In genomic region chr2:233250985-233251305, GRCh38 we compare ENCODE assay signal across 8 cellular contexts. TPM values are rescaled to one million over a fixed set of nuclear protein-coding genes. Genes with fewer than 3 reads are reported as not detected.
DNase-seq lines count a peak whose midpoint lies in the region; ATAC-seq, FAIRE-seq and TF ChIP-seq lines count a peak whose summit lies in the region.

No MANE protein-coding gene starts in this region.

- H3K4me2 ChIP-seq in HepG2 (ENCODE audit: low read depth, low read length), result peak overlapping the region; percentile 71

- peaks cover 3% of the 10 kb centered on the region; the same call in 1 of the 2 replicates for H4K20me1 ChIP-seq in HepG2 (ENCODE audit: insufficient read depth, low read length)

- ATAC-seq in WTC11 (no peak), HepG2 (no peak), HG03159 (IDR thresholded peaks at IDR 0.05; ENCODE audit: unreplicated experiment) (no peak)

- H3K4me3 ChIP-seq in right atrium auricular region (peak overlapping the region; percentile 99 to 100), HepG2 (replicated peaks in 1 of 3; ENCODE audit: insufficient read depth in 1 of 3, low read depth in 2 of 3, low read length in 3 of 3) (peak overlapping the region; percentile 25 to 88 (median 41); a peak in 5 of 6 replicates)

- WGBS in HepG2 (ENCODE audit: low lambda C conversion rate), result 3% methylated on average over 1 of the region's 1 CpG

- FAIRE-seq in HepG2 (lab: Jason Lieb, UNC), result no peak

- POLR2A ChIA-PET in WTC11 (lab: Charles Lee), result interaction anchor here (0.5 to 1.1 kb wide), 3 partner anchors 22 to 1811 kb away, joined by 3 read pairs; no protein-coding TSS in a partner anchor
- POLR2A ChIA-PET in HepG2 (lab: Yijun Ruan, JAX), result interaction anchor here (0.8 to 1.4 kb wide), 6 partner anchors 20 to 393 kb away, joined by 3 to 9 read pairs (median 3); partner anchors contain the start of genes DGKD and INPP5D

- H3K36me3 ChIP-seq in right atrium auricular region (peaks cover 4% of the 10 kb centered on the region), HepG2 (replicated peaks in 1 of 2; ENCODE audit: control insufficient read depth in 1 of 2, insufficient read depth in 2 of 2, low read length in 2 of 2) (peaks cover 3 to 7% of the 10 kb centered on the region in 2 experiments; a peak in 4 of 5 replicates)

- H3K4me1 Mint-ChIP-seq in WTC11, result peaks cover 8% of the 10 kb centered on the region

- H3K9me3 Mint-ChIP-seq in WTC11, result peaks cover 19% of the 10 kb centered on the region

- intact Hi-C loops in cardiac septum (cut with DNase I) (loop anchor here (2.0 to 5.0 kb wide), 3 partner anchors 152 to 644 kb away; no protein-coding TSS in a partner anchor), HepG2 (cut with micrococcal nuclease; ENCODE audit: unreplicated experiment) (loop anchor here (1.0 to 10.0 kb wide), 5 partner anchors 104 to 489 kb away; partner anchors contain the start of genes DGKD and NGEF)

- TF ChIP-seq RAD21 in HepG2 (CRISPR knock-in tag; IDR thresholded peaks at IDR 0.05), result no peak

- H3K4me1 ChIP-seq in right atrium auricular region, result peaks cover 0 to 21% of the 10 kb centered on the region in 2 donors
- peaks cover 50% of the 10 kb centered on the region for H3K4me1 ChIP-seq in HepG2 (ENCODE audit: insufficient read depth, low read length)

- H3K9ac ChIP-seq in HepG2 (ENCODE audit: insufficient read depth, low read depth, low read length), result peak overlapping the region; percentile 61

- CTCF ChIA-PET in WTC11 (lab: Charles Lee), result interaction anchor here (0.7 to 4.8 kb wide), 17 partner anchors 16 to 385 kb away, joined by 3 to 22 read pairs (median 5); partner anchors contain the start of gene INPP5D
- CTCF ChIA-PET in HepG2 (lab: Yijun Ruan, JAX; ENCODE audit: low intra/inter-chr PET ratio, low total read pairs), result interaction anchor here (1.2 to 2.1 kb wide), 3 partner anchors 152 to 398 kb away, joined by 3 to 10 read pairs (median 4); no protein-coding TSS in a partner anchor

- H3K9me3 ChIP-seq in right atrium auricular region, result no peaks in the 10 kb centered on the region
- H3K9me3 ChIP-seq in HepG2 (ENCODE audit: low read length), result no peaks in the 10 kb centered on the region

- peak overlapping the region; percentile 11; the same call in 1 of the 2 replicates for H3K27ac Mint-ChIP-seq in WTC11

- no peak for TF ChIP-seq EP300 in HepG2 (IDR thresholded peaks at IDR 0.05; ENCODE audit: low read depth in 2 of 2, low read length in 2 of 2)
- TF ChIP-seq EP300 in HepG2 (CRISPR knock-in tag; IDR thresholded peaks at IDR 0.05; ENCODE audit: borderline replicate concordance), result no peak

- H3K36me3 Mint-ChIP-seq in WTC11, result peaks cover 29% of the 10 kb centered on the region

- H3K27ac ChIP-seq in right atrium auricular region (peak overlapping the region; percentile 59 to 89), HepG2 (ENCODE audit: extremely low read length, insufficient read depth, low read length) (peak overlapping the region; percentile 43)

- peak overlapping the region; percentile 94 for H2AFZ ChIP-seq in HepG2 (ENCODE audit: low read length)

- BruUV-seq in HepG2 (replicated peaks; lab: Mats Ljungman, UMichigan), result no TSS peak

- H3K27me3 ChIP-seq in right atrium auricular region, result no peaks in the 10 kb centered on the region
- H3K27me3 ChIP-seq in HepG2 (ENCODE audit: control insufficient read depth in 1 of 2, insufficient read depth in 2 of 2, low read length in 2 of 2), result no peaks in the 10 kb centered on the region; a peak in 1 of 5 replicates

- no peak for TF ChIP-seq CTCF in right atrium auricular region (IDR thresholded peaks at IDR 0.05)
- TF ChIP-seq CTCF in WTC11 (IDR thresholded peaks at IDR 0.05), result no peak
- TF ChIP-seq CTCF in HepG2 (CRISPR knock-in tag; IDR thresholded peaks at IDR 0.05), result no peak

- TF ChIP-seq POLR2A in HepG2 (IDR thresholded peaks at IDR 0.05; ENCODE audit: insufficient read depth in 1 of 2, low read depth in 2 of 2, low read length in 2 of 2), result no peak

- DNase-seq in right atrium auricular region (ENCODE audit: low spot score) (no peak), cardiac septum (ENCODE audit: low spot score) (no peak), WTC11 (ENCODE audit: low spot score) (no peak), HepG2 (ENCODE audit: low spot score) (no peak), iPS-NIHi7 (ENCODE audit: extremely low spot score) (no peak), NCI-H510A treated with DMSO at 0.1 percent for 48 hours (lab: John Stamatoyannopoulos, UW) (no peak), NCI-H187 treated with DMSO at 0.1 percent for 48 hours (lab: John Stamatoyannopoulos, UW) (no peak)

- peaks cover 37% of the 10 kb centered on the region for H3K79me2 ChIP-seq in HepG2 (ENCODE audit: insufficient read depth, low read length)

- in situ Hi-C loops in HepG2 (cut with HindIII; ENCODE audit: extremely low pct_ligation_motif_present, low pct_unique_long_range_greater_than_20kb), result loop anchor here (5.0 kb wide), 1 partner anchor 394 kb away; no protein-coding TSS in a partner anchor

- peaks cover 2% of the 10 kb centered on the region; the same call in 1 of the 2 replicates for H3K27me3 Mint-ChIP-seq in WTC11 (ENCODE audit: low read depth)

- H3K4me3 Mint-ChIP-seq in WTC11, result peak overlapping the region; percentile 51

TF ChIP-seq in WTC11, 78 proteins besides CTCF, POLR2A, EP300 and RAD21:
- TF ChIP-seq NFE2L1 (CRISPR knock-in tag; IDR thresholded peaks at IDR 0.05), result 0 out of 2 replicates have a peak, but pooled peaks have one; percentile 3
- TF ChIP-seq RELA (CRISPR knock-in tag; IDR thresholded peaks at IDR 0.05; ENCODE audit: borderline replicate concordance), result no peak

TF ChIP-seq in HepG2, 621 proteins besides CTCF, POLR2A, EP300 and RAD21 (continues in another document):
- TF ChIP-seq SP1 (IDR thresholded peaks at IDR 0.05) (no peak), SP1 (CRISPR knock-in tag; IDR thresholded peaks at IDR 0.05) (no peak), RARG (CRISPR knock-in tag; IDR thresholded peaks at IDR 0.05; ENCODE audit: low read depth) (0 out of 2 replicates have a peak, but pooled peaks have one; percentile 8), SRSF1 (optimal IDR thresholded peaks at IDR 0.05; ENCODE audit: low read depth, low read length) (no peak), ZNF224 (CRISPR knock-in tag; IDR thresholded peaks at IDR 0.05) (0 out of 2 replicates have a peak, but pooled peaks have one; percentile 10), IRX3 (CRISPR knock-in tag; IDR thresholded peaks at IDR 0.05; ENCODE audit: borderline replicate concordance, low read depth) (no peak), ZMYM2 (CRISPR knock-in tag; IDR thresholded peaks at IDR 0.05) (peak; percentile 82)

RNA-seq across cellular contexts. Expression of gene ATG16L1, which starts 0.5 kb away (rescaled TPM):
- total RNA-seq in right atrium auricular region (10 to 100 TPM; 12.8 to 16.7 TPM), cardiac septum (17.5 TPM), WTC11 (2021) (31.8 to 36.4 TPM (median 32.5 TPM) in 3 replicates), HepG2 (2016; rRNA removed; fragmentation: Illumina TruSeq; extraction: Trizol) (51.7 and 61.2 TPM in 2 replicates)
- total RNA-seq in HepG2 (2016; cell fraction: cytosol; rRNA removed; fragmentation: Illumina TruSeq; extraction: Trizol; ENCODE audit: low read depth), result 8.5 and 9.2 TPM in 2 replicates
- 51.7 and 55.0 TPM in 2 replicates for total RNA-seq in HepG2 (2016; cell fraction: insoluble cytoplasmic fraction; rRNA removed; fragmentation: Illumina TruSeq; extraction: Trizol)
- total RNA-seq in HepG2 (2016; cell fraction: membrane; rRNA removed; fragmentation: Illumina TruSeq; extraction: Trizol), result 17.6 and 18.8 TPM in 2 replicates
- 66.8 and 76.3 TPM in 2 replicates for total RNA-seq in HepG2 (2016; cell fraction: nucleus; rRNA removed; fragmentation: Illumina TruSeq; extraction: Trizol)
- 26.0 and 32.4 TPM in 2 replicates for polyA plus RNA-seq in HepG2 (2011; rRNA removed)
- 18.2 and 21.7 TPM in 2 replicates for polyA plus RNA-seq in HepG2 (2011; cell fraction: cytosol; rRNA removed)
- polyA plus RNA-seq in HepG2 (2011; cell fraction: nucleus; rRNA removed), result 77.7 and 79.9 TPM in 2 replicates
- polyA plus RNA-seq in HepG2 (2012), result 18.0 and 21.3 TPM in 2 replicates
- polyA plus RNA-seq in HepG2 (2016; cell fraction: cytosol; fragmentation: Illumina TruSeq; extraction: Trizol; ENCODE audit: low read depth), result 2.4 TPM in 2 replicates
- 28.5 and 28.9 TPM in 2 replicates for polyA plus RNA-seq in HepG2 (2016; cell fraction: insoluble cytoplasmic fraction; fragmentation: Illumina TruSeq; extraction: Trizol; ENCODE audit: low read depth)
- polyA plus RNA-seq in HepG2 (2016; cell fraction: membrane; fragmentation: Illumina TruSeq; extraction: Trizol; ENCODE audit: low read depth), result 6.8 and 6.9 TPM in 2 replicates
- 55.6 and 67.9 TPM in 2 replicates for polyA plus RNA-seq in HepG2 (2016; cell fraction: nucleus; fragmentation: Illumina TruSeq; extraction: Trizol; ENCODE audit: insufficient read depth, low read depth)
- 21.6 and 31.5 TPM in 2 replicates for polyA minus RNA-seq in HepG2 (2011; rRNA and poly(A)+ RNA removed; ENCODE audit: low replicate concordance)
- 13.2 and 14.0 TPM in 2 replicates for polyA minus RNA-seq in HepG2 (2011; cell fraction: cytosol; rRNA and poly(A)+ RNA removed)
- polyA minus RNA-seq in HepG2 (2011; cell fraction: nucleus; rRNA and poly(A)+ RNA removed), result 74.3 and 85.7 TPM in 2 replicates

RNA-seq across cellular contexts. Expression of gene SAG, which starts 56.7 kb away (rescaled TPM):
- total RNA-seq in right atrium auricular region (1 to 10 TPM in 1 of 2 donors, not detected in 1; 2.9 TPM), cardiac septum (not detected), WTC11 (2021) (0.14 TPM in 1 of 3 replicates, not detected in the others), HepG2 (2016; rRNA removed; fragmentation: Illumina TruSeq; extraction: Trizol) (not detected in 2 replicates)
- total RNA-seq in HepG2 (2016; cell fraction: cytosol; rRNA removed; fragmentation: Illumina TruSeq; extraction: Trizol; ENCODE audit: low read depth), result not detected in 2 replicates
- total RNA-seq in HepG2 (2016; cell fraction: insoluble cytoplasmic fraction; rRNA removed; fragmentation: Illumina TruSeq; extraction: Trizol), result not detected in 2 replicates
- total RNA-seq in HepG2 (2016; cell fraction: membrane; rRNA removed; fragmentation: Illumina TruSeq; extraction: Trizol), result not detected in 2 replicates
- total RNA-seq in HepG2 (2016; cell fraction: nucleus; rRNA removed; fragmentation: Illumina TruSeq; extraction: Trizol), result not detected in 2 replicates
- not detected in 2 replicates for polyA plus RNA-seq in HepG2 (2011; rRNA removed)
- polyA plus RNA-seq in HepG2 (2011; cell fraction: cytosol; rRNA removed), result not detected in 2 replicates
- polyA plus RNA-seq in HepG2 (2011; cell fraction: nucleus; rRNA removed), result 0.31 TPM in 1 of 2 replicates, not detected in the other
- polyA plus RNA-seq in HepG2 (2012), result not detected in 2 replicates
- polyA plus RNA-seq in HepG2 (2016; cell fraction: cytosol; fragmentation: Illumina TruSeq; extraction: Trizol; ENCODE audit: low read depth), result not detected in 2 replicates
- polyA plus RNA-seq in HepG2 (2016; cell fraction: insoluble cytoplasmic fraction; fragmentation: Illumina TruSeq; extraction: Trizol; ENCODE audit: low read depth), result not detected in 2 replicates
- polyA plus RNA-seq in HepG2 (2016; cell fraction: membrane; fragmentation: Illumina TruSeq; extraction: Trizol; ENCODE audit: low read depth), result not detected in 2 replicates
- not detected in 2 replicates for polyA plus RNA-seq in HepG2 (2016; cell fraction: nucleus; fragmentation: Illumina TruSeq; extraction: Trizol; ENCODE audit: insufficient read depth, low read depth)
- polyA minus RNA-seq in HepG2 (2011; rRNA and poly(A)+ RNA removed; ENCODE audit: low replicate concordance), result not detected in 2 replicates
- not detected in 2 replicates for polyA minus RNA-seq in HepG2 (2011; cell fraction: cytosol; rRNA and poly(A)+ RNA removed)
- not detected in 2 replicates for polyA minus RNA-seq in HepG2 (2011; cell fraction: nucleus; rRNA and poly(A)+ RNA removed)
